Comparison of ENCODE assay signal across 18 cellular contexts in the genomic region with DNA sequence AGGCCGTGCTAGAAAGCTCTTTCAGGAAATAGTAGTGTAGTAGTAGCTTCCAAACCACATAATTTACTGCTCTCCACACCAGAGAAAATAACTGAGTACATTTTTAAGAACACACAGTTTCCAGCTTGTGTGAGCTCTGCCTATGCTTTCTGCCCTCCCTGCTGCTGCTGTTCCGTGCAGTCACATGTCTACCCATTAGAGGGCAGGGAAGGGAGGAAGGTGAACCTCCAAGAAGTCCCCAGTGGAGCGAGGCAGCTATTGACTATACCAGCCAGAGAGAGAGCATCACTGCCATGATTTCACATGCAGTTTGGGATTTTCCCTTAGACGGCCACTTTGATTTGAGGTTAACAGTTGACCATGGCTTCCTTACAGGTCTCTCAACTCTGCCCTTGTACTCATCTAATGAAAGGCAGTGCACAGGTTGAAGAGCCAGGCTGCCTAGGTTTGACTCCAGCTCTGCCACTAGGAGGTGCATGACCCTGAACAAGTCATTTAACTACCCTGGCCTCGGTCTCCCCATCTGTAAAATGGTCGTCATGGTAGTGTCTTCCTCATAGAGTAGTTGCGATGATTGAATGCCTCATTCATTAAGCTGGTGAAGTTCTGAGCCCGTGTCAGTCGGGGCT. TPM values are rescaled to one million over a fixed set of nuclear protein-coding genes. Genes with fewer than 3 reads are reported as not detected.
DNase-seq lines count a peak whose midpoint lies in the region; ATAC-seq, FAIRE-seq and TF ChIP-seq lines count a peak whose summit lies in the region.
"Had no signal": no experiment of that assay in that cellular context is flagged by ENCODE, and none has a peak within 500 bp of the region (broad histone marks: within the 10 kb centered on the region; RNA-seq: fewer than 3 reads in every experiment).

No MANE protein-coding gene starts in this region.

- no peak overlapping the region for H3K27ac ChIP-seq in keratinocyte (ENCODE audit: control insufficient read depth, insufficient read depth, low read length)
- H3K27ac ChIP-seq: epithelial cell of prostate, SJSA1, skin epidermis, upper lobe of left lung had no signal

- no peak for DNase-seq in BE2C
- DNase-seq in GM13977 (ENCODE audit: low spot score), result no peak
- DNase-seq in SK-MEL-5 (ENCODE audit: low read depth, low spot score), result peak; percentile 58
- no peak for DNase-seq in keratinocyte (ENCODE audit: low read depth, low spot score)
- no peak for DNase-seq in NCI-H1436 treated with DMSO at 0.1 percent for 48 hours (lab: John Stamatoyannopoulos, UW)
- DNase-seq: activated CD4-positive, alpha-beta memory T cell treated with anti-CD3 and anti-CD28 coated beads for 36 hours; amniotic stem cell; kidney; NCI-H1048; NK-92 treated with Interleukin-12 subunit alpha and Interleukin-12 subunit beta, amount 100 ng/mL, for 24 hours; upper lobe of left lung had no signal

- H3K9ac ChIP-seq in keratinocyte (ENCODE audit: control insufficient read depth, extremely low read depth, insufficient read depth, low read length), result no peak overlapping the region

- H3K9me3 ChIP-seq in BE2C, result no peaks in the 10 kb centered on the region
- H3K9me3 ChIP-seq in keratinocyte (ENCODE audit: control insufficient read depth, low read depth, low read length), result no peaks in the 10 kb centered on the region
- H3K9me3 ChIP-seq: SJSA1, upper lobe of left lung had no signal

- TF ChIP-seq CTCF in BE2C (IDR thresholded peaks at IDR 0.05; ENCODE audit: low read depth, low read length) (peak; percentile 5; the same call in 1 of the 2 replicates), GM13977 (IDR thresholded peaks at IDR 0.05; ENCODE audit: extremely low read depth, insufficient read depth, missing control alignments) (peak; percentile 27), keratinocyte (optimal IDR thresholded peaks at IDR 0.05 in 1 of 3, IDR thresholded peaks at IDR 0.05 in 1 of 3, conservative IDR thresholded peaks at IDR 0.05 in 1 of 3; ENCODE audit: extremely low read depth in 1 of 3, insufficient read depth in 2 of 3, low read length in 3 of 3) (peak in 2 of 3 experiments; percentile 16 to 23)

- H3K4me3 ChIP-seq in BE2C (ENCODE audit: low read depth, low read length), result no peak overlapping the region
- H3K4me3 ChIP-seq in keratinocyte (ENCODE audit: control insufficient read depth in 2 of 3, extremely low read depth in 1 of 3, insufficient read depth in 2 of 3, low read depth in 1 of 3, low read length in 3 of 3), result no peak overlapping the region
- H3K4me3 ChIP-seq: SJSA1, skin epidermis, upper lobe of left lung had no signal

- no peak overlapping the region for H3K4me2 ChIP-seq in keratinocyte (ENCODE audit: control insufficient read depth, extremely low read depth, insufficient read depth, low read depth, low read length)

- dilution Hi-C loops in keratinocyte (cut with MboI; ENCODE audit: extremely low pct_ligation_motif_present, low sequenced_read_pairs), result no loop called here

- H3K36me3 ChIP-seq in BE2C, result peaks cover 40% of the 10 kb centered on the region
- peaks cover 10 to 16% of the 10 kb centered on the region in 2 experiments for H3K36me3 ChIP-seq in keratinocyte (ENCODE audit: control insufficient read depth in 2 of 2, extremely low read depth in 1 of 2, insufficient read depth in 2 of 2, low read length in 2 of 2)

- in situ Hi-C loops in GM13977 (cut with MboI; ENCODE audit: low pct_unique_long_range_greater_than_20kb, low sequenced_read_pairs, unreplicated experiment) (no loop called here), SK-MEL-5 (cut with HindIII; ENCODE audit: low pct_unique_long_range_greater_than_20kb, low sequenced_read_pairs) (no loop called here)

- no peaks in the 10 kb centered on the region for H3K27me3 ChIP-seq in BE2C
- no peaks in the 10 kb centered on the region for H3K27me3 ChIP-seq in keratinocyte (ENCODE audit: control insufficient read depth, extremely low read depth, insufficient read depth, low read length)
- H3K27me3 ChIP-seq: SJSA1, upper lobe of left lung had no signal

- ATAC-seq in GM19397 (IDR thresholded peaks at IDR 0.05; ENCODE audit: unreplicated experiment), result no peak
- ATAC-seq in HG03039 (IDR thresholded peaks at IDR 0.05; ENCODE audit: unreplicated experiment), result no peak
- ATAC-seq in GM18868 (IDR thresholded peaks at IDR 0.05; ENCODE audit: unreplicated experiment), result no peak
- ATAC-seq: stimulated activated memory B cell treated with anti-CD40 and anti-IgM and Interleukin-4, amounts not matched to agents 10 μg/mL and 1 μg/mL and 100 μg/mL, for 72 hours had no signal

- peaks cover 4% of the 10 kb centered on the region for H3K9me1 ChIP-seq in keratinocyte (ENCODE audit: control insufficient read depth, extremely low read depth, insufficient read depth, low read length)

- no peak overlapping the region for H2AFZ ChIP-seq in keratinocyte (ENCODE audit: control insufficient read depth, low read length)

- no peak for FAIRE-seq in keratinocyte (lab: Jason Lieb, UNC)
- FAIRE-seq: kidney had no signal

- H3K79me2 ChIP-seq in keratinocyte (ENCODE audit: control insufficient read depth, insufficient read depth, low read length), result no peaks in the 10 kb centered on the region

- no peaks in the 10 kb centered on the region for H4K20me1 ChIP-seq in keratinocyte (ENCODE audit: control insufficient read depth, extremely low read depth, insufficient read depth, low read length)

- H3K4me1 ChIP-seq in BE2C (no peaks in the 10 kb centered on the region), keratinocyte (ENCODE audit: control insufficient read depth, extremely low read depth, insufficient read depth, low read length) (peaks cover 7% of the 10 kb centered on the region)
- H3K4me1 ChIP-seq: upper lobe of left lung had no signal

RNA-seq across cellular contexts. Expression of a gene that starts 19.7 kb away (rescaled TPM):
- polyA plus RNA-seq in BE2C (2012; ENCODE audit: insufficient read depth, insufficient read length, low read depth), result 123 TPM
- 647 and 651 TPM in 2 replicates for total RNA-seq in SK-MEL-5 (2014; rRNA removed; shearing (Covaris generic))
- polyA plus RNA-seq in SK-MEL-5 (2015; cell fraction: cytosol; rRNA removed), result 766 and 876 TPM in 2 replicates
- 4,663 and 5,004 TPM in 2 replicates for polyA plus RNA-seq in SK-MEL-5 (2015; cell fraction: nucleus; rRNA removed)
- polyA plus RNA-seq in keratinocyte, result 184 to 221 TPM (median 195 TPM) in 3 replicates
- 508 TPM for polyA plus RNA-seq in keratinocyte (2011; ENCODE audit: low read depth)
- polyA plus RNA-seq in keratinocyte (2011; cell fraction: cytosol; rRNA removed), result 131 and 183 TPM in 2 replicates
- 780 and 817 TPM in 2 replicates for polyA plus RNA-seq in keratinocyte (2011; cell fraction: nucleus; rRNA removed)
- polyA plus RNA-seq in keratinocyte (2012; ENCODE audit: low replicate concordance), result 230 and 284 TPM in 2 replicates
- 209 to 373 TPM (median 276 TPM) in 3 replicates for polyA minus RNA-seq in keratinocyte
- 229 TPM for polyA minus RNA-seq in keratinocyte (2011; cell fraction: cytosol; rRNA and poly(A)+ RNA removed)
- polyA minus RNA-seq in keratinocyte (2011; cell fraction: nucleus; rRNA and poly(A)+ RNA removed), result 205 and 311 TPM in 2 replicates
